ENCODE assay signal across 8 cellular contexts in the genomic region with DNA sequence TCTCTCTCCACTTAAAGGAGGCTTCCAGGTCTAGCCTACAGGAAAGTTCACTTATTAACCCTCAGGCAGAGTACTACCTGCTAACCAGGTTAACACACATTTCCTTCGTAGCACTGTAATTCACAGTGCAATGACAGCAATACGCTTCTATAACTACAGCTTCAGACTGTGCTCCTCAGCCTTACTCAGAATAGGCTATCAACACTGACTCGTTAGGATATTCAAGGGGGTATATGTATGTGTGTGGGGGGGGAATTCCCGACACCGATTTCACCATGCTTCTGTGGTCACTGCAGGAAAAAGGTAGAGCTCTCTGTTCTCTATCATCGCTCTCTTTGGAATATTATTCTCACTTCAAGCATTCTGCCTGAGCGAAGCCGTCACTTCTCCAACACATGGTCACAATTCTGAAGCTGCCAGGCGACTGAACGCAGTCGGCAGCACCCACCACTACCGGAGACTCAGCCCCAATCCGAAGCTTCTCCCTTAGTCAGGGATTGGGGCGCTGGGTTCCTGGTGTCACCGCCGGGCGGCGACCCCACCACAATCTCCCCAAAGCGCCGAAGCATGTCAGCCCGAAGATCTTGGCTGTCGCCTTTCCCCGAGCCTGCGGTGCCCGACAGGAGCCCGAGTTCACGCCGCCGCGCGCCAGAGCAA. TPM values are rescaled to one million over a fixed set of nuclear protein-coding genes. Genes with fewer than 3 reads are reported as not detected.
DNase-seq lines count a peak whose midpoint lies in the region; ATAC-seq and TF ChIP-seq lines count a peak whose summit lies in the region.

No MANE protein-coding gene starts in this region.

- no peak for TF ChIP-seq EP300 in SK-N-SH (IDR thresholded peaks at IDR 0.05; ENCODE audit: borderline replicate concordance in 1 of 2, low read depth in 1 of 2, low read length in 1 of 2)

- peak overlapping the region; percentile 95 for H3K4me2 ChIP-seq in SK-N-SH

- peak overlapping the region; percentile 91 to 99 (median 97) for H3K4me3 Mint-ChIP-seq in naive thymus-derived CD8-positive, alpha-beta T cell

- DNase-seq in SK-N-SH = peak; percentile 13
- DNase-seq in dorsolateral prefrontal cortex = no peak
- DNase-seq in naive thymus-derived CD8-positive, alpha-beta T cell = peak in 3 of 10 donors; percentile 34 to 39 (median 37)
- DNase-seq in NCI-H2107 treated with DMSO at 0.1 percent for 48 hours (lab: John Stamatoyannopoulos, UW; ENCODE audit: unreplicated experiment) = no peak
- no peak for DNase-seq in SKM-1 treated with dmso at 0.1 percent for 144 hours (lab: John Stamatoyannopoulos, UW; ENCODE audit: unreplicated experiment)
- no peak for DNase-seq in NCI-H2081 (lab: John Stamatoyannopoulos, UW)

- peak overlapping the region; percentile 100 for H3K27ac Mint-ChIP-seq in naive thymus-derived CD8-positive, alpha-beta T cell

- no peaks in the 10 kb centered on the region for H3K27me3 ChIP-seq in SK-N-SH (ENCODE audit: insufficient read depth)
- H3K27me3 ChIP-seq in dorsolateral prefrontal cortex = no peaks in the 10 kb centered on the region

- TF ChIP-seq RAD21 in SK-N-SH (IDR thresholded peaks at IDR 0.05; ENCODE audit: low read length) = no peak

- no peaks in the 10 kb centered on the region for H3K27me3 Mint-ChIP-seq in naive thymus-derived CD8-positive, alpha-beta T cell

- H3F3A ChIP-seq in SK-N-SH (replicated peaks; ENCODE audit: insufficient read depth) = no peaks in the 10 kb centered on the region

- H3K79me2 ChIP-seq in SK-N-SH (ENCODE audit: insufficient read depth) = peaks cover 80% of the 10 kb centered on the region

- no peaks in the 10 kb centered on the region for H3K9me2 ChIP-seq in SK-N-SH

- TF ChIP-seq CTCF in GM12875 (IDR thresholded peaks at IDR 0.05; ENCODE audit: borderline replicate concordance, insufficient read depth, low read depth, low read length) (no peak), SK-N-SH (IDR thresholded peaks at IDR 0.05) (peak; percentile 30), dorsolateral prefrontal cortex (IDR thresholded peaks at IDR 0.05 in 54 of 56, conservative IDR thresholded peaks at IDR 0.05 in 2 of 56; ENCODE audit: low read depth in 1 of 56, partially characterized antibody in 56 of 56) (peak in 5 of 56 donors; percentile 1 to 17 (median 13))

- POLR2A ChIA-PET in SK-N-SH (lab: Yijun Ruan, JAX) = interaction anchor here (0.6 to 3.3 kb wide), 12 partner anchors 11 to 256 kb away, joined by 3 to 67 read pairs (median 4); a partner anchor contains a TSS
- POLR2A ChIA-PET in naive thymus-derived CD8-positive, alpha-beta T cell (lab: Charles Lee) = interaction anchor here (0.5 to 5.8 kb wide), 25 partner anchors 9 to 1467 kb away, joined by 3 to 128 read pairs (median 4); a partner anchor contains a TSS

- intact Hi-C loops in dorsolateral prefrontal cortex (cut with DNase I) = loop anchor here (5.0 to 10.0 kb wide), 2 partner anchors 79 to 146 kb away; a partner anchor contains a TSS

- H3K9me3 Mint-ChIP-seq in naive thymus-derived CD8-positive, alpha-beta T cell = no peaks in the 10 kb centered on the region

- CTCF ChIA-PET in SK-N-SH (lab: Yijun Ruan, JAX) = interaction anchor here (0.7 to 5.7 kb wide), 19 partner anchors 10 to 636 kb away, joined by 3 to 102 read pairs (median 5); a partner anchor contains a TSS

- 1% methylated on average over 18 of the region's 31 CpGs for whole genome bisulfite sequencing in SK-N-SH (ENCODE audit: low lambda C conversion rate)

- peak overlapping the region; percentile 97 for H3K4me3 ChIP-seq in GM12875 (ENCODE audit: low read depth, low read length)
- H3K4me3 ChIP-seq in SK-N-SH (ENCODE audit: low read depth in 2 of 2, low read length in 1 of 2) = peak overlapping the region; percentile 88 to 99
- H3K4me3 ChIP-seq in dorsolateral prefrontal cortex = peak overlapping the region; percentile 69 to 100 (median 98)

- H3K36me3 ChIP-seq in SK-N-SH (replicated peaks in 1 of 2; ENCODE audit: control insufficient read depth in 1 of 2, insufficient read depth in 2 of 2, low read length in 1 of 2) = peaks cover 19 to 27% of the 10 kb centered on the region in 2 experiments

- peaks cover 4 to 21% of the 10 kb centered on the region in 2 experiments; a peak in 2 of 4 replicates for H3K4me1 ChIP-seq in SK-N-SH (ENCODE audit: control insufficient read depth in 1 of 2, insufficient read depth in 2 of 2, low read depth in 1 of 2, low read length in 1 of 2)

- H3K9ac ChIP-seq in SK-N-SH = peak overlapping the region; percentile 97

- H2AFZ ChIP-seq in SK-N-SH (ENCODE audit: low read depth) = peak overlapping the region; percentile 91

- peaks cover 0 to 40% (median 4%) of the 10 kb centered on the region in 3 donors for H3K36me3 Mint-ChIP-seq in naive thymus-derived CD8-positive, alpha-beta T cell

- peak overlapping the region; percentile 96 to 98 for H3K27ac ChIP-seq in SK-N-SH (ENCODE audit: low read depth in 2 of 2, low read length in 1 of 2)
- peak overlapping the region; percentile 84 to 100 (median 98) for H3K27ac ChIP-seq in dorsolateral prefrontal cortex

- no peaks in the 10 kb centered on the region for H3K9me3 ChIP-seq in SK-N-SH

- peaks cover 18% of the 10 kb centered on the region for H4K20me1 ChIP-seq in SK-N-SH (ENCODE audit: insufficient read depth)

- H3K4me1 Mint-ChIP-seq in naive thymus-derived CD8-positive, alpha-beta T cell = peaks cover 36 to 72% (median 67%) of the 10 kb centered on the region in 4 donors

- peak; percentile 29 for ATAC-seq in HG02798 (IDR thresholded peaks at IDR 0.05; ENCODE audit: poor library complexity, unreplicated experiment)
- peak; percentile 36 to 39 for ATAC-seq in naive thymus-derived CD8-positive, alpha-beta T cell

TF ChIP-seq in SK-N-SH, 30 proteins besides CTCF, POLR2A, EP300 and RAD21:
- TF ChIP-seq MXI1 (IDR thresholded peaks at IDR 0.05; ENCODE audit: low read depth, low read length) = peak; percentile 57
- TF ChIP-seq, protein P1, sequence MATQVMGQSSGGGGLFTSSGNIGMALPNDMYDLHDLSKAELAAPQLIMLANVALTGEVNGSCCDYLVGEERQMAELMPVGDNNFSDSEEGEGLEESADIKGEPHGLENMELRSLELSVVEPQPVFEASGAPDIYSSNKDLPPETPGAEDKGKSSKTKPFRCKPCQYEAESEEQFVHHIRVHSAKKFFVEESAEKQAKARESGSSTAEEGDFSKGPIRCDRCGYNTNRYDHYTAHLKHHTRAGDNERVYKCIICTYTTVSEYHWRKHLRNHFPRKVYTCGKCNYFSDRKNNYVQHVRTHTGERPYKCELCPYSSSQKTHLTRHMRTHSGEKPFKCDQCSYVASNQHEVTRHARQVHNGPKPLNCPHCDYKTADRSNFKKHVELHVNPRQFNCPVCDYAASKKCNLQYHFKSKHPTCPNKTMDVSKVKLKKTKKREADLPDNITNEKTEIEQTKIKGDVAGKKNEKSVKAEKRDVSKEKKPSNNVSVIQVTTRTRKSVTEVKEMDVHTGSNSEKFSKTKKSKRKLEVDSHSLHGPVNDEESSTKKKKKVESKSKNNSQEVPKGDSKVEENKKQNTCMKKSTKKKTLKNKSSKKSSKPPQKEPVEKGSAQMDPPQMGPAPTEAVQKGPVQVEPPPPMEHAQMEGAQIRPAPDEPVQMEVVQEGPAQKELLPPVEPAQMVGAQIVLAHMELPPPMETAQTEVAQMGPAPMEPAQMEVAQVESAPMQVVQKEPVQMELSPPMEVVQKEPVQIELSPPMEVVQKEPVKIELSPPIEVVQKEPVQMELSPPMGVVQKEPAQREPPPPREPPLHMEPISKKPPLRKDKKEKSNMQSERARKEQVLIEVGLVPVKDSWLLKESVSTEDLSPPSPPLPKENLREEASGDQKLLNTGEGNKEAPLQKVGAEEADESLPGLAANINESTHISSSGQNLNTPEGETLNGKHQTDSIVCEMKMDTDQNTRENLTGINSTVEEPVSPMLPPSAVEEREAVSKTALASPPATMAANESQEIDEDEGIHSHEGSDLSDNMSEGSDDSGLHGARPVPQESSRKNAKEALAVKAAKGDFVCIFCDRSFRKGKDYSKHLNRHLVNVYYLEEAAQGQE (IDR thresholded peaks at IDR 0.05; ENCODE audit: low read depth, low read length) = peak; percentile 10; the same call in 1 of the 2 replicates
- TF ChIP-seq NRF1 (IDR thresholded peaks at IDR 0.05; ENCODE audit: low read depth, low read length) = no peak

RNA-seq across cellular contexts. Expression of a gene that starts 0.6 kb away (rescaled TPM):
- polyA plus RNA-seq in SK-N-SH (2012; rRNA removed) = 42.5 and 43.7 TPM in 2 replicates
- polyA plus RNA-seq in SK-N-SH (2012; cell fraction: cytosol; rRNA removed) = 13.3 and 21.1 TPM in 2 replicates
- 183 and 203 TPM in 2 replicates for polyA plus RNA-seq in SK-N-SH (2012; cell fraction: nucleus; rRNA removed)
- total RNA-seq in dorsolateral prefrontal cortex = 10 to 100 TPM; 41.9 to 89.7 (median 60.2) TPM
- 100 to 1,000 TPM; 105 to 107 TPM for total RNA-seq in naive thymus-derived CD8-positive, alpha-beta T cell
- 10 to 100 TPM in 2 of 3 donors, 1 to 10 TPM in 1; 6.2 to 20.1 (median 14.7) TPM for polyA plus RNA-seq in naive thymus-derived CD8-positive, alpha-beta T cell

RNA-seq across cellular contexts. Expression of a gene that starts 0.9 kb away (rescaled TPM):
- polyA plus RNA-seq in SK-N-SH (2012; rRNA removed) = 82.8 and 90.4 TPM in 2 replicates
- 77.5 and 82.2 TPM in 2 replicates for polyA plus RNA-seq in SK-N-SH (2012; cell fraction: cytosol; rRNA removed)
- 74.4 and 85.5 TPM in 2 replicates for polyA plus RNA-seq in SK-N-SH (2012; cell fraction: nucleus; rRNA removed)
- 10 to 100 TPM; 33.7 to 71.4 (median 51.1) TPM for total RNA-seq in dorsolateral prefrontal cortex
- 10 to 100 TPM; 40.5 to 41.1 TPM for total RNA-seq in naive thymus-derived CD8-positive, alpha-beta T cell
- polyA plus RNA-seq in naive thymus-derived CD8-positive, alpha-beta T cell = 100 to 1,000 TPM; 113 to 132 (median 122) TPM

RNA-seq across cellular contexts. Expression of a gene that starts 10.2 kb away (rescaled TPM):
- polyA plus RNA-seq in SK-N-SH (2012; rRNA removed) = 65.4 and 70.0 TPM in 2 replicates
- polyA plus RNA-seq in SK-N-SH (2012; cell fraction: cytosol; rRNA removed) = 43.0 and 58.4 TPM in 2 replicates
- 41.0 and 49.6 TPM in 2 replicates for polyA plus RNA-seq in SK-N-SH (2012; cell fraction: nucleus; rRNA removed)
- total RNA-seq in dorsolateral prefrontal cortex = 10 to 100 TPM in 111 of 120 experiments, 1 to 10 TPM in 9; 7.9 to 31.1 (median 15.6) TPM
- total RNA-seq in naive thymus-derived CD8-positive, alpha-beta T cell = 10 to 100 TPM; 37.3 to 39.4 TPM
- polyA plus RNA-seq in naive thymus-derived CD8-positive, alpha-beta T cell = 10 to 100 TPM; 76.2 to 96.6 (median 90.5) TPM

RNA-seq across cellular contexts. Expression of a gene that starts 28.4 kb away (rescaled TPM):
- 11.7 and 13.2 TPM in 2 replicates for polyA plus RNA-seq in SK-N-SH (2012; rRNA removed)
- polyA plus RNA-seq in SK-N-SH (2012; cell fraction: cytosol; rRNA removed) = 7.0 and 10.2 TPM in 2 replicates
- 14.6 and 19.1 TPM in 2 replicates for polyA plus RNA-seq in SK-N-SH (2012; cell fraction: nucleus; rRNA removed)
- 10 to 100 TPM in 116 of 120 experiments, 1 to 10 TPM in 4; 8.5 to 25.5 (median 15.6) TPM for total RNA-seq in dorsolateral prefrontal cortex
- 10 to 100 TPM; 20.5 to 22.5 TPM for total RNA-seq in naive thymus-derived CD8-positive, alpha-beta T cell
- 10 to 100 TPM; 11.2 to 15.4 (median 13.3) TPM for polyA plus RNA-seq in naive thymus-derived CD8-positive, alpha-beta T cell

RNA-seq across cellular contexts. Expression of a gene that starts 55.3 kb away (rescaled TPM):
- polyA plus RNA-seq in SK-N-SH (2012; rRNA removed) = 80.5 and 99.8 TPM in 2 replicates
- polyA plus RNA-seq in SK-N-SH (2012; cell fraction: cytosol; rRNA removed) = 38.2 and 55.2 TPM in 2 replicates
- 258 and 284 TPM in 2 replicates for polyA plus RNA-seq in SK-N-SH (2012; cell fraction: nucleus; rRNA removed)
- 10 to 100 TPM; 31.2 to 80.8 (median 50.2) TPM for total RNA-seq in dorsolateral prefrontal cortex
- total RNA-seq in naive thymus-derived CD8-positive, alpha-beta T cell = 100 to 1,000 TPM; 150 to 155 TPM
- polyA plus RNA-seq in naive thymus-derived CD8-positive, alpha-beta T cell = 10 to 100 TPM; 17.3 to 39.4 (median 21.4) TPM
